1 cellular context compared by ENCODE assay signal in the genomic region with DNA sequence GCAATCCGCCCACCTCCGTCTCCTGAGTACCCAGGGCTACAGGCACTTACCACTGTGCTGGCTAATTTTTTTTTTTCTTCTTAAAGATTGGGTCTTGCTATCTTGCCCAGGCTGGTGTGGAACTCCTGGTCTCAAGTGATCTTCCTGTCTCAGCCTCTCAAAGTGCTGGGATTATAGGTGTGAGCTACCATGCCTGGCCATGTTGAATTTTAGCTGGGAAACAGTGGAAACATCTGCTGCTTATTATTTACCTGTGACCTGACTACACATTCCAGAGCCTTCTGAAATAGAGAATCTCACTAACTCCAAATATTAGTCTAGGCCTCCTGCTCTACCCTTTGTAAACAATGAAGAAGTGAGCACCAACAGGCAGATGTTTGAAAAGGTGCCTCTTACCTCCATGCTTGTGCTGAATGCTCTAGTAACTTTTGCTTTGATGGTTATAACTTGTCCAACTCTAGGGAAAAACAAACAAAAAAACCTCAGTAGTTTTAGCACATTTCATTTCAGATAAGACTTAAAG.
TF ChIP-seq lines count a peak whose summit lies in the region.

No MANE protein-coding gene starts in this region.

TF ChIP-seq in HepG2, 621 proteins besides CTCF, POLR2A, EP300 and RAD21 (continued from another document and continues in another):
- TF ChIP-seq, protein P1, sequence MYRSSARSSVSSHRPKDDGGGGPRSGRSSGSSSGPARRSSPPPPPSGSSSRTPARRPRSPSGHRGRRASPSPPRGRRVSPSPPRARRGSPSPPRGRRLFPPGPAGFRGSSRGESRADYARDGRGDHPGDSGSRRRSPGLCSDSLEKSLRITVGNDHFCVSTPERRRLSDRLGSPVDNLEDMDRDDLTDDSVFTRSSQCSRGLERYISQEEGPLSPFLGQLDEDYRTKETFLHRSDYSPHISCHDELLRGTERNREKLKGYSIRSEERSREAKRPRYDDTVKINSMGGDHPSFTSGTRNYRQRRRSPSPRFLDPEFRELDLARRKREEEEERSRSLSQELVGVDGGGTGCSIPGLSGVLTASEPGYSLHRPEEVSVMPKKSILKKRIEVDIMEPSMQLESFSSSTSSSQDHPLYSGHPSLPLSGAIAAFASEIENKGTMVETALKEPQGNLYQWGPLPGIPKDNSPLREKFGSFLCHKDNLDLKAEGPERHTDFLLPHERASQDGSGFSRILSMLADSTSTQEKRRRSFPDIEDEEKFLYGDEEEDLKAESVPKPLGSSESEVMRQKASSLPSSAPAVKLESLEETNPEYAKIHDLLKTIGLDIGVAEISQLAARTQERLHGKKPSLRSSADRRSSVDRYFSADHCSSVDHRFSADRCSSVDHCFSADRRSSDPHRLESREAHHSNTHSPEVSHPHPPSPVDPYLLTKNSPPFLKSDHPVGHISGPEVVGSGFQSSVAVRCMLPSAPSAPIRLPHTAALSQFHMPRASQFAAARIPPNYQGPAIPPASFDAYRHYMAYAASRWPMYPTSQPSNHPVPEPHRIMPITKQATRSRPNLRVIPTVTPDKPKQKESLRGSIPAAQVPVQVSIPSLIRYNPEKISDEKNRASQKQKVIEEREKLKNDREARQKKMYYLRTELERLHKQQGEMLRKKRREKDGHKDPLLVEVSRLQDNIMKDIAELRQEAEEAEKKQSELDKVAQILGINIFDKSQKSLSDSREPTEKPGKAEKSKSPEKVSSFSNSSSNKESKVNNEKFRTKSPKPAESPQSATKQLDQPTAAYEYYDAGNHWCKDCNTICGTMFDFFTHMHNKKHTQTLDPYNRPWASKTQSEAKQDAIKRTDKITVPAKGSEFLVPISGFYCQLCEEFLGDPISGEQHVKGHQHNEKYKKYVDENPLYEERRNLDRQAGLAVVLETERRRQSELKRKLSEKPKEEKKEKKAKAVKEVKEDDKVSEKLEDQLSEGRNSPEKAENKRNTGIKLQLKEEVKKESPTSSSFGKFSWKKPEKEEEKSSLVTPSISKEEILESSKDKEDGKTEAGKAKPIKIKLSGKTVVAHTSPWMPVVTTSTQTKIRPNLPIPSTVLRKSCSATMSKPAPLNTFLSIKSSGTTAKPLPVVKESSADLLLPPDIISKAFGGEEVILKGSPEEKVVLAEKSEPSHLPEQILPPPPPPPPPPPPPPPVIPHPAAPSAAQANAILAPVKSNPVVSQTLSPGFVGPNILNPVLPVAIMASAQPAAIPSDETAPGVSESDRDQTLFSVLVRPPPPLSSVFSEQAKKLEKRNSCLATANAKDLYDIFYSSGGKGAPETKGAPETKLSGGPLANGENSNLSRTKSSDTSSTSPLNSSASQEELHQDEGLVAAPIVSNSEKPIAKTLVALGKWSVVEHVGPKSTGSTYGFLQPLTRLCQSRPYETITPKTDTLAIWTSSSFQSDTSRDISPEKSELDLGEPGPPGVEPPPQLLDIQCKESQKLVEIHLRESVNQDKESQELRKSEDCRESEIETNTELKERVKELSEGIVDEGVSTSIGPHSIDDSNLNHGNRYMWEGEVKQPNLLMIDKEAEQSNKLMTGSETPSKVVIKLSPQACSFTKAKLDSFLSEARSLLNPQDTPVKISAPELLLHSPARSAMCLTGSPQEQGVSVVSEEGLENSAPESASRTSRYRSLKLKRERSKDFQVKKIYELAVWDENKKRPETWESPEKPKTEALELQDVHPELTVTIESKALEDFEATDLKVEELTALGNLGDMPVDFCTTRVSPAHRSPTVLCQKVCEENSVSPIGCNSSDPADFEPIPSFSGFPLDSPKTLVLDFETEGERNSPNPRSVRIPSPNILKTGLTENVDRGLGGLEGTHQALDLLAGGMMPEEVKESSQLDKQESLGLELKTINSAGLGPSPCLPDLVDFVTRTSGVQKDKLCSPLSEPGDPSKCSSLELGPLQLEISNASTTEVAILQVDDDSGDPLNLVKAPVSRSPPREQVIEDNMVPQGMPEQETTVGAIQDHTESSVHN (CRISPR knock-in tag; IDR thresholded peaks at IDR 0.05): no peak
- TF ChIP-seq PAF1 (CRISPR knock-in tag; IDR thresholded peaks at IDR 0.05) (no peak), MYC (CRISPR knock-in tag; IDR thresholded peaks at IDR 0.05; ENCODE audit: borderline replicate concordance) (no peak), ZNF557 (CRISPR knock-in tag; IDR thresholded peaks at IDR 0.05) (no peak), MTA1 (CRISPR knock-in tag; IDR thresholded peaks at IDR 0.05; ENCODE audit: borderline replicate concordance) (no peak), ZNF230 (CRISPR knock-in tag; IDR thresholded peaks at IDR 0.05) (no peak), HIC2 (CRISPR knock-in tag; IDR thresholded peaks at IDR 0.05; ENCODE audit: low read depth) (no peak), CC2D1A (CRISPR knock-in tag; IDR thresholded peaks at IDR 0.05) (no peak), AFF4 (CRISPR knock-in tag; IDR thresholded peaks at IDR 0.05) (no peak), TBL1XR1 (IDR thresholded peaks at IDR 0.05; ENCODE audit: borderline replicate concordance, low read length, partially characterized antibody) (no peak), ZNF550 (CRISPR knock-in tag; IDR thresholded peaks at IDR 0.05; ENCODE audit: borderline replicate concordance) (no peak), ZFP41 (CRISPR knock-in tag; IDR thresholded peaks at IDR 0.05; ENCODE audit: borderline replicate concordance) (no peak), ZNF7 (CRISPR knock-in tag; IDR thresholded peaks at IDR 0.05) (no peak), ZNF296 (CRISPR knock-in tag; conservative IDR thresholded peaks at IDR 0.05) (no peak), ZBTB33 (CRISPR knock-in tag; IDR thresholded peaks at IDR 0.05) (no peak), ELK4 (CRISPR knock-in tag; IDR thresholded peaks at IDR 0.05; ENCODE audit: borderline replicate concordance) (no peak), ZBED4 (CRISPR knock-in tag; IDR thresholded peaks at IDR 0.05; ENCODE audit: borderline replicate concordance) (no peak), ZNF263 (CRISPR knock-in tag; IDR thresholded peaks at IDR 0.05) (no peak), HHEX (CRISPR knock-in tag; IDR thresholded peaks at IDR 0.05) (peak; percentile 88), ZBTB34 (CRISPR knock-in tag; IDR thresholded peaks at IDR 0.05) (no peak), ARHGAP35 (CRISPR knock-in tag; IDR thresholded peaks at IDR 0.05; ENCODE audit: borderline replicate concordance) (no peak)
- TF ChIP-seq, protein P2, sequence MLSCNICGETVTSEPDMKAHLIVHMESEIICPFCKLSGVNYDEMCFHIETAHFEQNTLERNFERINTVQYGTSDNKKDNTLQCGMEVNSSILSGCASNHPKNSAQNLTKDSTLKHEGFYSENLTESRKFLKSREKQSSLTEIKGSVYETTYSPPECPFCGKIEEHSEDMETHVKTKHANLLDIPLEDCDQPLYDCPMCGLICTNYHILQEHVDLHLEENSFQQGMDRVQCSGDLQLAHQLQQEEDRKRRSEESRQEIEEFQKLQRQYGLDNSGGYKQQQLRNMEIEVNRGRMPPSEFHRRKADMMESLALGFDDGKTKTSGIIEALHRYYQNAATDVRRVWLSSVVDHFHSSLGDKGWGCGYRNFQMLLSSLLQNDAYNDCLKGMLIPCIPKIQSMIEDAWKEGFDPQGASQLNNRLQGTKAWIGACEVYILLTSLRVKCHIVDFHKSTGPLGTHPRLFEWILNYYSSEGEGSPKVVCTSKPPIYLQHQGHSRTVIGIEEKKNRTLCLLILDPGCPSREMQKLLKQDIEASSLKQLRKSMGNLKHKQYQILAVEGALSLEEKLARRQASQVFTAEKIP (CRISPR knock-in tag; IDR thresholded peaks at IDR 0.05; ENCODE audit: borderline replicate concordance): no peak
